Comparison of ENCODE assay signal across 3 cellular contexts in the genomic region with DNA sequence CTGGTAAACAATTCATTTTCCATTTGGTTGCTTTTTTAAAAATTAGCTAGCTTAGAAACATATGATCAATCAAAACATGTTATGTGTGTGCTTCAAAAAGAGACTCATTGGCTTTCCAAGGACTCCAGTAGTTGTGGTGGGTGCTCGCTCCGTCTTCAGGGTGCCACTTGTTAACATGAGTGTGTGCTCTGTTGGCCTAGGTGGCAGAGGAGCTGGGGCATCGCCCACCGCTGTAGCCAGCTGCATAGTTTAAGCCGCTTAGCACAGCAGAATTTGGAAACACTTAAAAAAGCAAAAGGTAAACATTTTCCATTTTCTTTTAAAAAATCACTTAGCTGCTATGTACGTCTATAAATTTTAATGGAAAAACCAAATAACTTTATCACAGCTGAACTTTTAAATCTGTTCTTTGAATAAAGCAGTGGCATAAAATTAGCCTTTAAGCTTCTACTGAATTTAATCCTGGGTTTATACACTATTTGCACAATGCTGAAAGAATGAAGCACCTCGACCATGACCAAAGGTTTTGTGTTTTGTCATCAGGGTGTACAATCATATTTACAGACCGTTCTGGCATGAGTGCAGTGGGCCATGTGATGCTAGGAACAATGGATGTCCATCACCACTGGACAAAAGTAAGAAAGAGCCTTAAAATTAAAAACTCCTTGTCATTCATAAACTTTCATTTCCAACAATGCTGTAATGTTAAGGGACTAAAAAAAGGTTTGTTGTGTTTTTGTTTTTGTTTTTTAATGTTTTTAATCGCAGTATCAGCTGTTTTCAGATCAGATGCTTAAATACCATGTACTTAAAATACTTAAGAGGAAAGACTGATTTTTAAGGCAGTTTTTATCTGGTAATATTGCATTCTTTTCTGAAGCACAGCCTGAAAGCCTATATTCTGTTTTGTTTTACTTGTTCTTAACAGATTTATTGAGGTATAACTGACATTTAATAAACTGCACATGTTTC.
TF ChIP-seq lines count a peak whose summit lies in the region.

No MANE protein-coding gene starts in this region.

TF ChIP-seq in IMR-90, 13 proteins besides CTCF, POLR2A, EP300 and RAD21 (continued from another document):
- TF ChIP-seq FOS (IDR thresholded peaks at IDR 0.05; ENCODE audit: low read depth, low read length) (no peak), MAFK (IDR thresholded peaks at IDR 0.05; ENCODE audit: low read depth, low read length) (0 out of 2 replicates have a peak, but pooled peaks have one; percentile 5)

TF ChIP-seq in liver, 16 proteins besides CTCF, POLR2A, EP300 and RAD21 (continued from another document):
- TF ChIP-seq REST (IDR thresholded peaks at IDR 0.05) = no peak
- TF ChIP-seq YY1 (IDR thresholded peaks at IDR 0.05) = peak; percentile 48
- peak; percentile 55 for TF ChIP-seq FOXA2 (IDR thresholded peaks at IDR 0.05)
- no peak for TF ChIP-seq HNF4G (IDR thresholded peaks at IDR 0.05)
- TF ChIP-seq RXRA (IDR thresholded peaks at IDR 0.05) = peak in 1 of 2 donors; percentile 33
- no peak for TF ChIP-seq FOXA1 (IDR thresholded peaks at IDR 0.05)
- TF ChIP-seq, protein P1, sequence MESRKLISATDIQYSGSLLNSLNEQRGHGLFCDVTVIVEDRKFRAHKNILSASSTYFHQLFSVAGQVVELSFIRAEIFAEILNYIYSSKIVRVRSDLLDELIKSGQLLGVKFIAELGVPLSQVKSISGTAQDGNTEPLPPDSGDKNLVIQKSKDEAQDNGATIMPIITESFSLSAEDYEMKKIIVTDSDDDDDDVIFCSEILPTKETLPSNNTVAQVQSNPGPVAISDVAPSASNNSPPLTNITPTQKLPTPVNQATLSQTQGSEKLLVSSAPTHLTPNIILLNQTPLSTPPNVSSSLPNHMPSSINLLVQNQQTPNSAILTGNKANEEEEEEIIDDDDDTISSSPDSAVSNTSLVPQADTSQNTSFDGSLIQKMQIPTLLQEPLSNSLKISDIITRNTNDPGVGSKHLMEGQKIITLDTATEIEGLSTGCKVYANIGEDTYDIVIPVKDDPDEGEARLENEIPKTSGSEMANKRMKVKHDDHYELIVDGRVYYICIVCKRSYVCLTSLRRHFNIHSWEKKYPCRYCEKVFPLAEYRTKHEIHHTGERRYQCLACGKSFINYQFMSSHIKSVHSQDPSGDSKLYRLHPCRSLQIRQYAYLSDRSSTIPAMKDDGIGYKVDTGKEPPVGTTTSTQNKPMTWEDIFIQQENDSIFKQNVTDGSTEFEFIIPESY (IDR thresholded peaks at IDR 0.05) = no peak
- TF ChIP-seq, protein P2, sequence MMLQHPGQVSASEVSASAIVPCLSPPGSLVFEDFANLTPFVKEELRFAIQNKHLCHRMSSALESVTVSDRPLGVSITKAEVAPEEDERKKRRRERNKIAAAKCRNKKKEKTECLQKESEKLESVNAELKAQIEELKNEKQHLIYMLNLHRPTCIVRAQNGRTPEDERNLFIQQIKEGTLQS (IDR thresholded peaks at IDR 0.05) = no peak

TF ChIP-seq in SK-N-SH, 30 proteins besides CTCF, POLR2A, EP300 and RAD21 (continued from another document):
- TF ChIP-seq, protein P3, sequence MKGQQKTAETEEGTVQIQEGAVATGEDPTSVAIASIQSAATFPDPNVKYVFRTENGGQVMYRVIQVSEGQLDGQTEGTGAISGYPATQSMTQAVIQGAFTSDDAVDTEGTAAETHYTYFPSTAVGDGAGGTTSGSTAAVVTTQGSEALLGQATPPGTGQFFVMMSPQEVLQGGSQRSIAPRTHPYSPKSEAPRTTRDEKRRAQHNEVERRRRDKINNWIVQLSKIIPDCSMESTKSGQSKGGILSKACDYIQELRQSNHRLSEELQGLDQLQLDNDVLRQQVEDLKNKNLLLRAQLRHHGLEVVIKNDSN (IDR thresholded peaks at IDR 0.05; ENCODE audit: borderline replicate concordance, low read depth) = no peak
- no peak for TF ChIP-seq EZH2phosphoT487 (IDR thresholded peaks at IDR 0.05; ENCODE audit: borderline replicate concordance, low read depth)
